Comparison of ENCODE assay signal across 25 cellular contexts in the genomic region with DNA sequence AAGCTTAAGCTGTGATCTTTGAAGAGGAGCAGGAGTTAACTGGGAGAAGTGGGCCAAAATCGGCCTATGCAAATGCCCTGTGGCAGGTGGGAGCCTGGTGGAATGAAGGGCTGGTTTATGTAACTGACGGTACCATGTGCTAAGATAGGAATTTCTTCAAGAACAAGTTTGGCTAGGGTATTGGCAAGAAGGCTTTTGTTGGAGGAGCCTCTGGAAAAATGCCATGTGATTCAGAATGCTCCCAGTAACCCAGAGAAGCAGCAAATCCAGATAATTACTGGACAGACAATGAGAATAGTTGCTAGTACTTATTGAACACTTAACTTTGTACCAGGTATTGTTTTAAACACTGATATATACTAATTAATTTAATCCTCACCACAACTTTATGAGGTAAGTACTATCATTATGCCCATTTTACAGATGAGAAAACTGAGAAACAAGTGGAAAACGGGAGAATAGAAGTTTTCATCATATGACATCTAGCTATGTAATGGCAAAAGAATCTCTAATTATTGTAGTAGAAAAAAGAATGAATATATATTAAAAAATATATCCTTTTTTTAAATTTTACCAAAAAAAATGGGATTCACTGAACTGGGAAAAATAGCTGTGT. TPM values are rescaled to one million over a fixed set of nuclear protein-coding genes. Genes with fewer than 3 reads are reported as not detected.
DNase-seq lines count a peak whose midpoint lies in the region; ATAC-seq, FAIRE-seq and TF ChIP-seq lines count a peak whose summit lies in the region.
"Had no signal": no experiment of that assay in that cellular context is flagged by ENCODE, and none has a peak within 500 bp of the region (broad histone marks: within the 10 kb centered on the region; RNA-seq: fewer than 3 reads in every experiment).

No MANE protein-coding gene starts in this region.

- no peak for ATAC-seq in HepG2
- ATAC-seq in right lobe of liver = no peak
- no peak for ATAC-seq in K562
- ATAC-seq: left colon; naive thymus-derived CD8-positive, alpha-beta T cell; stimulated activated naive CD8-positive, alpha-beta T cell treated with anti-CD3 and anti-CD28 coated beads, Interleukin-15, amount 100 ng/mL, for 72 hours had no signal

- H3K9me3 ChIP-seq in HepG2 (ENCODE audit: low read length) = peaks cover 4% of the 10 kb centered on the region; the same call in 1 of the 2 replicates
- no peaks in the 10 kb centered on the region for H3K9me3 ChIP-seq in right lobe of liver
- no peaks in the 10 kb centered on the region for H3K9me3 ChIP-seq in K562 (replicated peaks; ENCODE audit: control insufficient read depth, insufficient read depth, low read depth, low read length)
- H3K9me3 ChIP-seq: BE2C, ovary had no signal

- FAIRE-seq in HepG2 (lab: Jason Lieb, UNC) (no peak), K562 (lab: Jason Lieb, UNC) (no peak)

- H4K20me1 ChIP-seq in HepG2 (ENCODE audit: insufficient read depth, low read length) (no peaks in the 10 kb centered on the region), K562 (replicated peaks; ENCODE audit: control insufficient read depth, insufficient read depth, low read length) (no peaks in the 10 kb centered on the region)

- TF ChIP-seq POLR2A in HepG2 (IDR thresholded peaks at IDR 0.05; ENCODE audit: insufficient read depth in 1 of 2, low read depth in 2 of 2, low read length in 2 of 2) = no peak
- no peak for TF ChIP-seq POLR2A in right lobe of liver (IDR thresholded peaks at IDR 0.05)
- no peak for TF ChIP-seq POLR2A in K562 (conservative IDR thresholded peaks at IDR 0.05)

- no peak for TF ChIP-seq RAD21 in HepG2 (CRISPR knock-in tag; IDR thresholded peaks at IDR 0.05)
- TF ChIP-seq RAD21 in K562 (CRISPR knock-in tag; conservative IDR thresholded peaks at IDR 0.05 in 1 of 2, IDR thresholded peaks at IDR 0.05 in 1 of 2) = no peak

- H3K36me3 ChIP-seq in HepG2 (replicated peaks in 1 of 2; ENCODE audit: control insufficient read depth in 1 of 2, insufficient read depth in 2 of 2, low read length in 2 of 2) (no peaks in the 10 kb centered on the region), right lobe of liver (no peaks in the 10 kb centered on the region), K562 (ENCODE audit: control insufficient read depth, insufficient read depth, low read length) (no peaks in the 10 kb centered on the region)
- H3K36me3 ChIP-seq: BE2C, ovary, right atrium auricular region had no signal

- H3K27me3 ChIP-seq in HepG2 (ENCODE audit: control insufficient read depth in 1 of 2, insufficient read depth in 2 of 2, low read length in 2 of 2) (peaks cover 0 to 8% of the 10 kb centered on the region in 2 experiments; a peak in 1 of 5 replicates), right lobe of liver (no peaks in the 10 kb centered on the region), K562 (ENCODE audit: control insufficient read depth in 2 of 2, insufficient read depth in 2 of 2, low read length in 2 of 2) (no peaks in the 10 kb centered on the region)
- H3K27me3 ChIP-seq: BE2C, ovary, right atrium auricular region had no signal

- in situ Hi-C loops in HepG2 (cut with HindIII; ENCODE audit: extremely low pct_ligation_motif_present, low pct_unique_long_range_greater_than_20kb) (no loop called here), K562 (cut with MboI) (no loop called here)

- POLR2A ChIA-PET in HepG2 (lab: Yijun Ruan, JAX) = no interaction called here
- POLR2A ChIA-PET in K562 (lab: Yijun Ruan, JAX) = no interaction called here

- H3K4me3 ChIP-seq in HepG2 (replicated peaks in 1 of 3; ENCODE audit: insufficient read depth in 1 of 3, low read depth in 2 of 3, low read length in 3 of 3) (no peak overlapping the region), right lobe of liver (no peak overlapping the region), K562 (no peak overlapping the region), foreskin fibroblast (ENCODE audit: low read depth in 1 of 2, low read length in 2 of 2) (no peak overlapping the region)
- H3K4me3 ChIP-seq: ovary, right atrium auricular region had no signal

- H3K27ac ChIP-seq in HepG2 (ENCODE audit: extremely low read length, insufficient read depth, low read length) (no peak overlapping the region), right lobe of liver (no peak overlapping the region), K562 (ENCODE audit: extremely low read depth, low read depth, low read length) (no peak overlapping the region)
- H3K27ac ChIP-seq: ovary, right atrium auricular region had no signal

- H3K79me2 ChIP-seq in HepG2 (ENCODE audit: insufficient read depth, low read length) = no peaks in the 10 kb centered on the region
- H3K79me2 ChIP-seq in K562 (ENCODE audit: control insufficient read depth, insufficient read depth, low read length) = no peaks in the 10 kb centered on the region

- BruUV-seq in HepG2 (replicated peaks; lab: Mats Ljungman, UMichigan) (no TSS peak), K562 (replicated peaks; lab: Mats Ljungman, UMichigan) (no TSS peak)

- CTCF ChIA-PET in HepG2 (lab: Yijun Ruan, JAX; ENCODE audit: low intra/inter-chr PET ratio, low total read pairs) = no interaction called here
- CTCF ChIA-PET in K562 (lab: Yijun Ruan, JAX; ENCODE audit: low intra/inter-chr PET ratio) = no interaction called here

- H3K4me2 ChIP-seq in HepG2 (ENCODE audit: low read depth, low read length) (no peak overlapping the region), K562 (ENCODE audit: insufficient read depth, low read length) (no peak overlapping the region)

- H2AFZ ChIP-seq in HepG2 (ENCODE audit: low read length) (no peak overlapping the region), K562 (ENCODE audit: low read depth, low read length) (no peak overlapping the region)

- H3K4me1 ChIP-seq in HepG2 (ENCODE audit: insufficient read depth, low read length) (no peaks in the 10 kb centered on the region), right lobe of liver (no peaks in the 10 kb centered on the region), K562 (replicated peaks in 1 of 2; ENCODE audit: control insufficient read depth in 2 of 2, insufficient read depth in 2 of 2, low read length in 2 of 2) (no peaks in the 10 kb centered on the region)
- H3K4me1 ChIP-seq: right atrium auricular region had no signal

- H3K9ac ChIP-seq in HepG2 (ENCODE audit: insufficient read depth, low read depth, low read length) = no peak overlapping the region
- H3K9ac ChIP-seq in K562 (ENCODE audit: insufficient read depth in 1 of 2, low read depth in 2 of 2, low read length in 2 of 2) = no peak overlapping the region

- intact Hi-C loops in HepG2 (cut with micrococcal nuclease; ENCODE audit: unreplicated experiment) (no loop called here), right lobe of liver (cut with DNase I) (no loop called here), K562 (cut with micrococcal nuclease) (no loop called here)

- DNase-seq in HepG2 (ENCODE audit: low spot score) (no peak), right lobe of liver (no peak), K562 (ENCODE audit: extremely low read depth in 1 of 4, low spot score in 3 of 4) (no peak), foreskin fibroblast (peak; percentile 16 to 55), NK-92 (lab: John Stamatoyannopoulos, UW; ENCODE audit: unreplicated experiment) (no peak), pons (ENCODE audit: low spot score) (no peak), GM20000 (ENCODE audit: low spot score) (no peak), COLO668 (lab: John Stamatoyannopoulos, UW; ENCODE audit: unreplicated experiment) (no peak)
- DNase-seq: 8988T; activated CD4-positive, alpha-beta T cell treated with anti-CD3 and anti-CD28 coated beads, Interleukin-2, amount 50 U/mL, for 48 hours; activated CD4-positive, CD25-positive, alpha-beta regulatory T cell; activated T-cell treated with anti-CD3 and anti-CD28 coated beads for 4 hours; amniotic stem cell; BE2C; COR-L47; DMS79 treated with DMSO at 0.1 percent for 48 hours; left colon; mesendoderm; naive thymus-derived CD8-positive, alpha-beta T cell; NCI-H146; NCI-H526 treated with DMSO at 0.1 percent for 48 hours; ovary; stimulated activated naive CD8-positive, alpha-beta T cell treated with anti-CD3 and anti-CD28 coated beads, Interleukin-15, amount 100 ng/mL, for 72 hours had no signal

- TF ChIP-seq CTCF in HepG2 (CRISPR knock-in tag; IDR thresholded peaks at IDR 0.05) (no peak), right lobe of liver (IDR thresholded peaks at IDR 0.05) (no peak), K562 (IDR thresholded peaks at IDR 0.05 in 2 of 3, conservative IDR thresholded peaks at IDR 0.05 in 1 of 3; ENCODE audit: insufficient read depth in 2 of 3, low read depth in 1 of 3, low read length in 3 of 3) (no peak), foreskin fibroblast (IDR thresholded peaks at IDR 0.05; ENCODE audit: low read depth, low read length) (no peak), GM20000 (IDR thresholded peaks at IDR 0.05; ENCODE audit: extremely low read depth, missing control alignments) (no peak)

- TF ChIP-seq EP300 in HepG2 (IDR thresholded peaks at IDR 0.05; ENCODE audit: low read depth in 2 of 2, low read length in 2 of 2) (no peak), HepG2 (CRISPR knock-in tag; IDR thresholded peaks at IDR 0.05; ENCODE audit: borderline replicate concordance) (no peak), K562 (IDR thresholded peaks at IDR 0.05; ENCODE audit: low read length) (no peak)

- H3K9me1 ChIP-seq in K562 (ENCODE audit: control insufficient read depth, insufficient read depth, low read length) = no peaks in the 10 kb centered on the region

- 25% methylated on average over 3 of the region's 3 CpGs for WGBS in HepG2 (ENCODE audit: low lambda C conversion rate)
- 78% methylated on average over 3 of the region's 3 CpGs for WGBS in right lobe of liver (ENCODE audit: insufficient coverage, low coverage, low lambda C conversion rate, missing lambda C conversion rate)
- 14% methylated on average over 2 of the region's 3 CpGs for WGBS in K562 (ENCODE audit: insufficient coverage, low coverage, missing lambda C conversion rate)

RNA-seq across cellular contexts. Expression of gene FAM124B, which starts 9.1 kb away (rescaled TPM):
- total RNA-seq in HepG2 (2016; rRNA removed; fragmentation: Illumina TruSeq; extraction: Trizol) = not detected in 2 replicates
- not detected in 2 replicates for total RNA-seq in HepG2 (2016; cell fraction: cytosol; rRNA removed; fragmentation: Illumina TruSeq; extraction: Trizol; ENCODE audit: low read depth)
- not detected in 2 replicates for total RNA-seq in HepG2 (2016; cell fraction: insoluble cytoplasmic fraction; rRNA removed; fragmentation: Illumina TruSeq; extraction: Trizol)
- total RNA-seq in HepG2 (2016; cell fraction: membrane; rRNA removed; fragmentation: Illumina TruSeq; extraction: Trizol) = not detected in 2 replicates
- total RNA-seq in HepG2 (2016; cell fraction: nucleus; rRNA removed; fragmentation: Illumina TruSeq; extraction: Trizol) = not detected in 2 replicates
- polyA plus RNA-seq in HepG2 (2011; rRNA removed) = not detected in 2 replicates
- polyA plus RNA-seq in HepG2 (2011; cell fraction: cytosol; rRNA removed) = not detected in 2 replicates
- polyA plus RNA-seq in HepG2 (2011; cell fraction: nucleus; rRNA removed) = not detected in 2 replicates
- not detected in 2 replicates for polyA plus RNA-seq in HepG2 (2012)
- not detected in 2 replicates for polyA plus RNA-seq in HepG2 (2016; cell fraction: cytosol; fragmentation: Illumina TruSeq; extraction: Trizol; ENCODE audit: low read depth)
- polyA plus RNA-seq in HepG2 (2016; cell fraction: insoluble cytoplasmic fraction; fragmentation: Illumina TruSeq; extraction: Trizol; ENCODE audit: low read depth) = not detected in 2 replicates
- polyA plus RNA-seq in HepG2 (2016; cell fraction: membrane; fragmentation: Illumina TruSeq; extraction: Trizol; ENCODE audit: low read depth) = not detected in 2 replicates
- not detected in 2 replicates for polyA plus RNA-seq in HepG2 (2016; cell fraction: nucleus; fragmentation: Illumina TruSeq; extraction: Trizol; ENCODE audit: insufficient read depth, low read depth)
- 0.09 TPM in 1 of 2 replicates, not detected in the other for polyA minus RNA-seq in HepG2 (2011; rRNA and poly(A)+ RNA removed; ENCODE audit: low replicate concordance)
- not detected in 2 replicates for polyA minus RNA-seq in HepG2 (2011; cell fraction: cytosol; rRNA and poly(A)+ RNA removed)
- polyA minus RNA-seq in HepG2 (2011; cell fraction: nucleus; rRNA and poly(A)+ RNA removed) = not detected in 2 replicates
- 1 to 10 TPM in 1 of 6 experiments, under 1 TPM in 5; 0.14 to 2.4 (median 0.56) TPM for total RNA-seq in right lobe of liver
- 10.6 and 11.9 TPM in 2 replicates for total RNA-seq in K562 (2011; cell fraction: chromatin; rRNA removed; ENCODE audit: low replicate concordance)
- total RNA-seq in K562 (2011; cell fraction: nucleolus; rRNA removed) = 10.7 and 12.1 TPM in 2 replicates
- 12.3 and 12.6 TPM in 2 replicates for total RNA-seq in K562 (2011; cell fraction: nucleoplasm; rRNA removed)
- 8.6 and 10.4 TPM in 2 replicates for total RNA-seq in K562 (2014; rRNA removed)
- 8.6 and 9.7 TPM in 2 replicates for total RNA-seq in K562 (2014; rRNA removed; fragmentation: Illumina TruSeq; extraction: Trizol)
- total RNA-seq in K562 (2015; rRNA removed; fragmentation: Illumina TruSeq; extraction: Trizol) = 6.2 and 7.1 TPM in 2 replicates
- total RNA-seq in K562 (2021) = 7.4 and 7.6 TPM in 2 replicates
- 5.2 and 9.3 TPM in 2 replicates for polyA plus RNA-seq in K562 (2011; rRNA removed)
- 5.4 and 7.5 TPM in 2 replicates for polyA plus RNA-seq in K562 (2011; cell fraction: cytosol; rRNA removed)
- polyA plus RNA-seq in K562 (2011; cell fraction: nucleus; rRNA removed) = 3.3 and 4.7 TPM in 2 replicates
- polyA plus RNA-seq in K562 (2012) = 5.3 and 6.4 TPM in 2 replicates
- polyA plus RNA-seq in K562 (2014; fragmentation: Illumina TruSeq; extraction: Trizol) = 9.1 and 10.1 TPM in 2 replicates
- polyA plus RNA-seq in K562 (2014; fragmentation: Nextera tagmentation; extraction: Ambion mirVana) = 10 to 100 TPM; 15.5 to 21.4 TPM
- 7.4 and 8.4 TPM in 2 replicates for polyA plus RNA-seq in K562 (2014; rRNA removed)
- 7.5 and 9.6 TPM in 2 replicates for polyA minus RNA-seq in K562 (2011; rRNA and poly(A)+ RNA removed)
- polyA minus RNA-seq in K562 (2011; cell fraction: cytosol; rRNA and poly(A)+ RNA removed) = 2.9 and 6.8 TPM in 2 replicates
- 7.9 and 9.6 TPM in 2 replicates for polyA minus RNA-seq in K562 (2011; cell fraction: nucleus; rRNA and poly(A)+ RNA removed)
- total RNA-seq: naive thymus-derived CD8-positive, alpha-beta T cell had no signal
- polyA plus RNA-seq: IgD-negative memory B cell had no signal

Comparison
In these comparisons a context has a peak if more than half of its experiments do, and no peak if none do; other contexts are left out.
1. DNase-seq: peak in foreskin fibroblast (2 of 2); none in HepG2 (single experiment), right lobe of liver (0 of 3), K562 (0 of 4), NK-92 (single experiment), pons (single experiment), GM20000 (single experiment) and COLO668 (single experiment).
2. Of the 241 proteins assayed by ChIP-seq in both HepG2 and K562: peak only in HepG2: none; only in K562: ADNP; in both: none; in neither: 240.